Comparison of ENCODE assay signal across 18 cellular contexts in genomic region chr1:41731631-41732030, GRCh38.
"Had no signal": no experiment of that assay in that cellular context is flagged by ENCODE, and none has a peak within 500 bp of the region (broad histone marks: within the 10 kb centered on the region; RNA-seq: fewer than 3 reads in every experiment).

No MANE protein-coding gene starts in this region.

- H3K36me3 ChIP-seq: breast epithelium, upper lobe of left lung, WERI-Rb-1 had no signal

- H3K4me3 ChIP-seq: breast epithelium, coronary artery, lung, testis, upper lobe of left lung had no signal

- H3K27me3 ChIP-seq: breast epithelium, testis, upper lobe of left lung had no signal

- H3K9me3 ChIP-seq: breast epithelium, testis, upper lobe of left lung had no signal

- DNase-seq: activated CD4-positive, alpha-beta T cell treated with anti-CD3 and anti-CD28 coated beads, Interleukin-2, amount 10 ng/mL, durations not matched to agents 7 days and 5 days; activated CD4-positive, CD25-positive, alpha-beta regulatory T cell treated with anti-CD3 and anti-CD28 coated beads, Interleukin-2, amount 50 U/mL, for 72 hours; activated CD8-positive, alpha-beta memory T cell treated with anti-CD3 and anti-CD28 coated beads, Interleukin-2, amount 10 ng/mL, durations not matched to agents 7 days and 5 days; activated CD8-positive, alpha-beta T cell treated with anti-CD3 and anti-CD28 coated beads for 36 hours; foreskin melanocyte; naive thymus-derived CD4-positive, alpha-beta T cell; retina; stimulated activated CD4-positive, alpha-beta T cell treated with anti-CD3 and anti-CD28 coated beads, Interleukin-2, amount 100 ng/mL, for 48 hours; stimulated activated CD8-positive, alpha-beta memory T cell treated with anti-CD3 and anti-CD28 coated beads, Interleukin-4, amount 100 ng/mL, for 48 hours; stimulated activated naive CD4-positive, alpha-beta T cell; T-cell; testis; upper lobe of left lung; WERI-Rb-1 had no signal

- H3K4me1 ChIP-seq: breast epithelium had no signal

- H3K27ac ChIP-seq: breast epithelium, coronary artery, epithelial cell of prostate, testis, upper lobe of left lung, WERI-Rb-1 had no signal
